1 cellular context compared by ENCODE assay signal in genomic region chr7:46534593-46535271, GRCh38.
TF ChIP-seq lines count a peak whose summit lies in the region.

No MANE protein-coding gene starts in this region.

TF ChIP-seq in HEK293, 187 proteins besides CTCF, POLR2A, EP300 and RAD21 (continued from another document):
- no peak for TF ChIP-seq ZNF26 (tag by site-specific recombination; IDR thresholded peaks at IDR 0.05)
- TF ChIP-seq ZNF19 (tag by site-specific recombination; IDR thresholded peaks at IDR 0.05; ENCODE audit: low read depth) = no peak
- no peak for TF ChIP-seq ZBTB21 (tag by site-specific recombination; IDR thresholded peaks at IDR 0.05)
- TF ChIP-seq HIC1 (tag by site-specific recombination; IDR thresholded peaks at IDR 0.05) = no peak
- no peak for TF ChIP-seq ZNF121 (tag by site-specific recombination; IDR thresholded peaks at IDR 0.05)
- TF ChIP-seq ZNF548 (tag by site-specific recombination; IDR thresholded peaks at IDR 0.05) = no peak
- no peak for TF ChIP-seq ZNF335 (tag by site-specific recombination; conservative IDR thresholded peaks at IDR 0.05)
- TF ChIP-seq ZNF501 (tag by site-specific recombination; IDR thresholded peaks at IDR 0.05) = no peak
- no peak for TF ChIP-seq ZNF169 (tag by site-specific recombination; IDR thresholded peaks at IDR 0.05)
- peak; percentile 75 for TF ChIP-seq GLIS1 (tag by site-specific recombination; IDR thresholded peaks at IDR 0.05)
- no peak for TF ChIP-seq ZNF488 (tag by site-specific recombination; IDR thresholded peaks at IDR 0.05)
- peak; percentile 64; the same call in 1 of the 2 replicates for TF ChIP-seq TRIM28 (IDR thresholded peaks at IDR 0.05; ENCODE audit: borderline replicate concordance, low read length)
- no peak for TF ChIP-seq ZNF280C (tag by site-specific recombination; IDR thresholded peaks at IDR 0.05)
- no peak for TF ChIP-seq SCRT2 (tag by site-specific recombination; IDR thresholded peaks at IDR 0.05)
- TF ChIP-seq ZBTB1 (tag by site-specific recombination; IDR thresholded peaks at IDR 0.05) = no peak
